Comparison of ENCODE assay signal across 8 cellular contexts in genomic region chr3:32570426-32571191, GRCh38. TPM values are rescaled to one million over a fixed set of nuclear protein-coding genes. Genes with fewer than 3 reads are reported as not detected.
DNase-seq lines count a peak whose midpoint lies in the region; ATAC-seq and TF ChIP-seq lines count a peak whose summit lies in the region.

DYNC1LI1 (minus strand) TSS chr3:32570858; CDS start chr3:32570770, 88 bp downstream.

- no peaks in the 10 kb centered on the region for H3K27me3 ChIP-seq in rectal smooth muscle tissue (ENCODE audit: control insufficient read depth, insufficient read depth, low read length)
- H3K27me3 ChIP-seq in vagina: no peaks in the 10 kb centered on the region

- in situ Hi-C loops in astrocyte of the cerebellum (cut with HindIII; ENCODE audit: low sequenced_read_pairs): no loop called here

- H3K9ac ChIP-seq in rectal smooth muscle tissue (ENCODE audit: low read length): peak within 1 kb of the TSS; percentile 83

- ATAC-seq in GM18517 (IDR thresholded peaks at IDR 0.05; ENCODE audit: unreplicated experiment) (peak; percentile 78), HG03039 (IDR thresholded peaks at IDR 0.05; ENCODE audit: unreplicated experiment) (peak; percentile 84)

- H3K9me3 ChIP-seq in vagina: no peaks in the 10 kb centered on the region

- TF ChIP-seq POLR2A in vagina (IDR thresholded peaks at IDR 0.05): peak in 1 of 2 donors; percentile 51

- DNase-seq in NCI-H2081 (lab: John Stamatoyannopoulos, UW): peak; percentile 82 to 87
- DNase-seq in T-helper 9 cell: peak; percentile 93
- peak; percentile 77 for DNase-seq in astrocyte of the cerebellum (ENCODE audit: low read depth)
- DNase-seq in hepatic stellate cell (ENCODE audit: low spot score): peak; percentile 91
- peak in 1 of 2 donors; percentile 93 for DNase-seq in vagina (ENCODE audit: extremely low spot score in 2 of 2)

- H3K4me3 ChIP-seq in astrocyte of the cerebellum (ENCODE audit: low read depth, low read length): peak within 1 kb of the TSS; percentile 89
- peak within 1 kb of the TSS; percentile 98 for H3K4me3 ChIP-seq in rectal smooth muscle tissue (ENCODE audit: low read length)
- peak within 1 kb of the TSS; percentile 56 to 81 for H3K4me3 ChIP-seq in vagina

- peak within 1 kb of the TSS; percentile 96 for H3K27ac ChIP-seq in rectal smooth muscle tissue (ENCODE audit: low read depth, low read length)
- H3K27ac ChIP-seq in vagina: peak within 1 kb of the TSS; percentile 97

- H3K36me3 ChIP-seq in rectal smooth muscle tissue (ENCODE audit: control insufficient read depth, insufficient read depth, low read length): no peaks in the 10 kb centered on the region
- no peaks in the 10 kb centered on the region for H3K36me3 ChIP-seq in vagina

- TF ChIP-seq CTCF in astrocyte of the cerebellum (IDR thresholded peaks at IDR 0.05; ENCODE audit: low read depth, low read length, missing control alignments) (no peak), vagina (IDR thresholded peaks at IDR 0.05) (no peak)

- H3K4me1 ChIP-seq in rectal smooth muscle tissue (ENCODE audit: control insufficient read depth, insufficient read depth, low read length) (peaks cover 5% of the 10 kb centered on the region), vagina (peaks cover 30% of the 10 kb centered on the region)

- intact Hi-C loops in vagina (cut with DNase I): no loop called here

RNA-seq across cellular contexts. Expression of gene DYNC1LI1, which starts in this region (rescaled TPM):
- total RNA-seq in vagina: 25.3 TPM
